In the genomic region with DNA sequence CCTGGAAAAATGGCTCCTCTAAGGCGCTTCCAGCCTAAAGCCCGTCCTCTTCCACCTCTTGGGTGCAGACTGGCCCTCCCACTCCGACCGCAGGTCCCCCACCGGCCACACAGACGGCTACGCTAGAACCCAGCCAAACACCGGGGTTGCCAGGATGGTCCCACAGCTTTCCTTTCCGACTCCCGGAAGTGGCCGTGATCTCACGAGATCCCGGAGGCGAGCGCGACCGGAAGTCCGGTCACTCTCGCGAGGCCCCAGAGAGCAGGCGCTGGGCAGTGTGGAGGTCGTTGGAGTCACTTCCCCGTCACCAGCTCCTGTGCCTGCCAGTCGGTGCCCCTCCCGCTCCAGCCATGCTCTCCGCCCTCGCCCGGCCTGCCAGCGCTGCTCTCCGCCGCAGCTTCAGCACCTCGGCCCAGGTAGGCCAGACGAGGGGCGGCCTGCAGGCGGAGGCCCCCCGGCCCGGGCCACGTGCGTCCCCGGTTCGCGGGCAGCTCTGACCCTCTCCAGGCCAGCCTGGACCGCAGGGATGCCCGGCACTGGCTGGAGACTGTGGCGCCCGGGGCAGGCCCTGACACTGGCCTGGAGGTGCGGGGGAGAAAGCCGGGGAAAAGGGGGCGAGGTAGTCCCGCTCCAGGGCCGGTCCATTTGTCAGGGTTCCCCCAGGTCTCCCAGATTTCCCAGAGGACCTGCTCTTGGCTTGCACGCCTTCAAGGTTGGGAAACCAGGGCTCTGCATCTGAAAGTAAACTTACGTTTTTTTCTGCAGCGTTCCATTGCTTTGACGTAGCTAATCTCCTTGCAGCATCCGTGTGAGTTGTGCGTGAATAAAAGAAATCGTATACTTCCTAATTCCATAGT, we compare ENCODE assay signal across 8 cellular contexts. TPM values are rescaled to one million over a fixed set of nuclear protein-coding genes. Genes with fewer than 3 reads are reported as not detected.
DNase-seq lines count a peak whose midpoint lies in the region; ATAC-seq and TF ChIP-seq lines count a peak whose summit lies in the region.

MDH2 (plus strand) TSS at position 296 of the 857 bp plus-strand sequence; CDS start at position 351, 55 bp downstream.
A gene with protein sequence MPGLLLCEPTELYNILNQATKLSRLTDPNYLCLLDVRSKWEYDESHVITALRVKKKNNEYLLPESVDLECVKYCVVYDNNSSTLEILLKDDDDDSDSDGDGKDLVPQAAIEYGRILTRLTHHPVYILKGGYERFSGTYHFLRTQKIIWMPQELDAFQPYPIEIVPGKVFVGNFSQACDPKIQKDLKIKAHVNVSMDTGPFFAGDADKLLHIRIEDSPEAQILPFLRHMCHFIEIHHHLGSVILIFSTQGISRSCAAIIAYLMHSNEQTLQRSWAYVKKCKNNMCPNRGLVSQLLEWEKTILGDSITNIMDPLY (minus strand): TSS at position 190 of the 857 bp plus-strand sequence. CDS start 17,477 bp downstream, outside the sequence.

- H3K4me3 ChIP-seq in astrocyte of the cerebellum (ENCODE audit: low read depth, low read length) (peak within 1 kb of the TSS; percentile 98), rectal smooth muscle tissue (ENCODE audit: low read length) (peak within 1 kb of the TSS; percentile 99), vagina (peak within 1 kb of the TSS; percentile 97 to 100)

- in situ Hi-C loops in astrocyte of the cerebellum (cut with HindIII; ENCODE audit: low sequenced_read_pairs): loop anchor here (25.0 kb wide), 1 partner anchor 89 kb away; no protein-coding TSS in a partner anchor

- no peaks in the 10 kb centered on the region for H3K9me3 ChIP-seq in vagina

- H3K9ac ChIP-seq in rectal smooth muscle tissue (ENCODE audit: low read length): peak within 1 kb of the TSS; percentile 99

- TF ChIP-seq POLR2A in vagina (IDR thresholded peaks at IDR 0.05): peak in 1 of 2 donors; percentile 68

- H3K36me3 ChIP-seq in rectal smooth muscle tissue (ENCODE audit: control insufficient read depth, insufficient read depth, low read length) (peaks cover 6% of the 10 kb centered on the region), vagina (no peaks in the 10 kb centered on the region)

- H3K27me3 ChIP-seq in rectal smooth muscle tissue (ENCODE audit: control insufficient read depth, insufficient read depth, low read length): no peaks in the 10 kb centered on the region
- no peaks in the 10 kb centered on the region for H3K27me3 ChIP-seq in vagina

- DNase-seq in NCI-H2029 (lab: John Stamatoyannopoulos, UW): peak; percentile 84
- peak; percentile 72 for DNase-seq in T-helper 9 cell
- peak; percentile 91 for DNase-seq in astrocyte of the cerebellum (ENCODE audit: low read depth)
- DNase-seq in hepatic stellate cell (ENCODE audit: low spot score): peak; percentile 97
- peak in 1 of 2 donors; percentile 93 for DNase-seq in vagina (ENCODE audit: extremely low spot score in 2 of 2)

- intact Hi-C loops in vagina (cut with DNase I): no loop called here

- no peak for TF ChIP-seq CTCF in astrocyte of the cerebellum (IDR thresholded peaks at IDR 0.05; ENCODE audit: low read depth, low read length, missing control alignments)
- no peak for TF ChIP-seq CTCF in vagina (IDR thresholded peaks at IDR 0.05)

- peaks cover 5% of the 10 kb centered on the region for H3K4me1 ChIP-seq in rectal smooth muscle tissue (ENCODE audit: control insufficient read depth, insufficient read depth, low read length)
- peaks cover 62% of the 10 kb centered on the region for H3K4me1 ChIP-seq in vagina

- peak within 1 kb of the TSS; percentile 95 for H3K27ac ChIP-seq in rectal smooth muscle tissue (ENCODE audit: low read depth, low read length)
- H3K27ac ChIP-seq in vagina: peak within 1 kb of the TSS; percentile 84

- ATAC-seq in GM18511 (IDR thresholded peaks at IDR 0.05; ENCODE audit: unreplicated experiment) (peak; percentile 96), HG02981 (IDR thresholded peaks at IDR 0.05; ENCODE audit: unreplicated experiment) (peak; percentile 96)

RNA-seq across cellular contexts. Expression of gene MDH2, which starts in this region (rescaled TPM):
- 81.8 TPM for total RNA-seq in vagina

RNA-seq across cellular contexts. Expression of the second gene that starts in this region (rescaled TPM):
- total RNA-seq in vagina: 27.3 TPM
